11 cellular contexts compared by ENCODE assay signal in the genomic region with DNA sequence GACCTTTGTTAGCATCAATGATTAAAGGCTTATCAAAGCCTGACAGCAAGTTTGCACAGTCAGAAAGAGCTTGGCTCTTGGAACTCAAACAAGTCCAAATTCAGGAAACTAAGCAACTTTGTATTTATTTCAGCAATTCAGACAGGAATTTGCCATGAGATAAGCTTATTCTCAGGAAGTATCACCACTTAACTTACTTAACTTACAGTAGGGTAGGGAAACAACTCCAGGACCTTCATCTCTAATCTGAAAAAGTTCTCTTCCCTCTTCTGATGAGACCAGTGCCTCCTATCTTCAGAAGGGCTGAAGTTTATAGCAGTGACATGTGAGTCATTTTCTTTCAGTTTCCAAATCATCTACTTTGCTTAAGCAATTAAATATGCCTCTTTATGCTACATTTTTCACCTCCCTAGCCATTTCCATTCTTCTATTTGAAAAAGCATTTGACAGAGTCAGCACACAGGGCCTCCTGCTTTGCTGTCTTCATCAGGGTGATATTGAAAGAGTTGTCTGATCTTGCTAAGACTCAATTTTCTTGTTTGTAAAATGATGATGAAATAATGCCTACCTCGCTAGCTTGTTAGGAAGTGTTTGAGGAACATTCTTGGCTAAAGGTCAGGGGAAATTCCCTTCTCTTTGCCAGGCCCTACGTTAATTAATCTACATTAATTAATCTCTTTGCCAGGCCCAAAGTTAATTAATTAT.
DNase-seq lines count a peak whose midpoint lies in the region; ATAC-seq, FAIRE-seq and TF ChIP-seq lines count a peak whose summit lies in the region.
"Had no signal": no experiment of that assay in that cellular context is flagged by ENCODE, and none has a peak within 500 bp of the region (broad histone marks: within the 10 kb centered on the region; RNA-seq: fewer than 3 reads in every experiment).

No MANE protein-coding gene starts in this region.

- peak overlapping the region; percentile 72 for H3K4me2 ChIP-seq in mammary epithelial cell (ENCODE audit: insufficient read depth, low read depth, low read length)

- H3K27me3 ChIP-seq in mammary epithelial cell (ENCODE audit: insufficient read depth, low read length) = no peaks in the 10 kb centered on the region

- peak overlapping the region; percentile 76 for H2AFZ ChIP-seq in mammary epithelial cell (ENCODE audit: low read depth, low read length)

- no peaks in the 10 kb centered on the region for H4K20me1 ChIP-seq in mammary epithelial cell (ENCODE audit: insufficient read depth, low read length)

- BruUV-seq in mammary epithelial cell (replicated peaks; lab: Mats Ljungman, UMichigan) = TSS peak; percentile 54

- peaks cover 25% of the 10 kb centered on the region for H3K4me1 Mint-ChIP-seq in HFFc6 (ENCODE audit: low read depth)

- FAIRE-seq in kidney (lab: Jason Lieb, UNC) = no peak

- no peaks in the 10 kb centered on the region for H3K27me3 Mint-ChIP-seq in HFFc6 (ENCODE audit: insufficient read depth)

- H3K9me3 ChIP-seq in mammary epithelial cell (replicated peaks; ENCODE audit: insufficient read depth, low read length) (no peaks in the 10 kb centered on the region), kidney (ENCODE audit: control insufficient read depth in 1 of 2, low read length in 2 of 2) (no peaks in the 10 kb centered on the region)

- H3K36me3 Mint-ChIP-seq in HFFc6 (ENCODE audit: low read depth) = no peaks in the 10 kb centered on the region

- in situ Hi-C loops in mammary epithelial cell (cut with MboI; ENCODE audit: low sequenced_read_pairs in 2 of 2) (no loop called here), KBM-7 (cut with MboI; ENCODE audit: low pct_unique_long_range_greater_than_20kb, low sequenced_read_pairs) (no loop called here)

- H3K79me2 ChIP-seq in mammary epithelial cell (ENCODE audit: insufficient read depth, low read length) = no peaks in the 10 kb centered on the region

- TF ChIP-seq CTCF in HFFc6 (IDR thresholded peaks at IDR 0.05) = peak; percentile 72
- peak; percentile 36 to 54 for TF ChIP-seq CTCF in mammary epithelial cell (conservative IDR thresholded peaks at IDR 0.05 in 1 of 2, IDR thresholded peaks at IDR 0.05 in 1 of 2; ENCODE audit: extremely low read depth in 1 of 2, insufficient read depth in 1 of 2, low read depth in 1 of 2, low read length in 2 of 2)
- no peak for TF ChIP-seq CTCF in kidney (IDR thresholded peaks at IDR 0.05; ENCODE audit: borderline replicate concordance, extremely low read depth, insufficient read depth)

- no peak overlapping the region for H3K4me3 Mint-ChIP-seq in HFFc6

- H3K27ac ChIP-seq in mammary epithelial cell (ENCODE audit: insufficient read depth, low read depth, low read length) = peak overlapping the region; percentile 3
- no peak overlapping the region for H3K27ac ChIP-seq in kidney (ENCODE audit: low read depth in 2 of 2, low read length in 2 of 2)

- H3K4me3 ChIP-seq in mammary epithelial cell (replicated peaks in 1 of 3; ENCODE audit: insufficient read depth in 1 of 3, low read depth in 2 of 3, low read length in 3 of 3) (no peak overlapping the region), kidney (ENCODE audit: low read length in 2 of 2) (peak overlapping the region in 1 of 2 donors; percentile 2)

- 7% methylated on average over 2 of the region's 2 CpGs for WGBS in mammary epithelial cell (ENCODE audit: low coverage, missing lambda C conversion rate)

- ATAC-seq in left colon (peak; percentile 49), HG02852 (IDR thresholded peaks at IDR 0.05; ENCODE audit: unreplicated experiment) (no peak)

- H3K4me1 ChIP-seq in mammary epithelial cell (ENCODE audit: insufficient read depth, low read length) (peaks cover 6% of the 10 kb centered on the region), kidney (ENCODE audit: control insufficient read depth in 1 of 2, insufficient read depth in 1 of 2, low read depth in 1 of 2, low read length in 2 of 2) (peaks cover 0 to 4% of the 10 kb centered on the region in 2 donors)

- peak; percentile 46 for DNase-seq in AG08395 (ENCODE audit: low spot score)
- DNase-seq in HFFc6 = peak; percentile 47
- DNase-seq in mammary epithelial cell = peak; percentile 36
- no peak for DNase-seq in left colon
- no peak for DNase-seq in kidney
- no peak for DNase-seq in KBM-7
- no peak for DNase-seq in NOMO-1 treated with DMSO at 0.1 percent for 48 hours (lab: John Stamatoyannopoulos, UW; ENCODE audit: unreplicated experiment)
- DNase-seq: activated CD4-positive, CD25-positive, alpha-beta regulatory T cell; NCI-H1417 treated with DMSO at 0.1 percent for 48 hours; stimulated activated CD4-positive, alpha-beta T cell treated with anti-CD3 and anti-CD28 coated beads, Interleukin-1b, Interleukin-23, amount 100 ng/mL, for 48 hours had no signal

- H3K9me3 Mint-ChIP-seq in HFFc6 = no peaks in the 10 kb centered on the region

- H3K36me3 ChIP-seq in mammary epithelial cell (ENCODE audit: insufficient read depth, low read length) (no peaks in the 10 kb centered on the region), kidney (ENCODE audit: control insufficient read depth in 1 of 2, insufficient read depth in 2 of 2, low read length in 2 of 2) (no peaks in the 10 kb centered on the region)

- no peak overlapping the region for H3K9ac ChIP-seq in mammary epithelial cell (ENCODE audit: insufficient read depth, low read length)
- no peak overlapping the region for H3K9ac ChIP-seq in kidney (ENCODE audit: low read length in 2 of 2)

- H3K27ac Mint-ChIP-seq in HFFc6 = peak overlapping the region; percentile 51

- intact Hi-C loops in mammary epithelial cell (cut with micrococcal nuclease) (loop anchor here (2.0 kb wide), 1 partner anchor 45 kb away; no protein-coding TSS in a partner anchor), left colon (cut with DNase I, micrococcal nuclease) (no loop called here), kidney (cut with DNase I) (no loop called here)

- dilution Hi-C loops in mammary epithelial cell (cut with HindIII; ENCODE audit: low sequenced_read_pairs) = no loop called here

- CTCF ChIA-PET in mammary epithelial cell (lab: Charles Lee; ENCODE audit: low non-redundant PET) = no interaction called here

Comparison
In these comparisons a context has a peak if more than half of its experiments do, and no peak if none do; other contexts are left out.
1. DNase-seq: peak in AG08395 (single experiment), HFFc6 (single experiment) and mammary epithelial cell (single experiment); none in left colon (0 of 2), kidney (single experiment), KBM-7 (single experiment) and NOMO-1 treated with DMSO at 0.1 percent for 48 hours (single experiment).